In genomic region chr1:5648410-5649165, GRCh38 we compare ENCODE assay signal across 21 cellular contexts.
DNase-seq lines count a peak whose midpoint lies in the region; ATAC-seq and TF ChIP-seq lines count a peak whose summit lies in the region.
"Had no signal": no experiment of that assay in that cellular context is flagged by ENCODE, and none has a peak within 500 bp of the region (broad histone marks: within the 10 kb centered on the region; RNA-seq: fewer than 3 reads in every experiment).

No MANE protein-coding gene starts in this region.

- H3K27me3 Mint-ChIP-seq in activated CD8-positive, alpha-beta T cell treated with anti-CD3 and anti-CD28 coated beads, Interleukin-2, amount 10 ng/mL, durations not matched to agents 7 days and 5 days (ENCODE audit: low read depth) = peaks cover 5% of the 10 kb centered on the region

- no peaks in the 10 kb centered on the region for H3K36me3 Mint-ChIP-seq in activated CD8-positive, alpha-beta T cell treated with anti-CD3 and anti-CD28 coated beads, Interleukin-2, amount 10 ng/mL, durations not matched to agents 7 days and 5 days (ENCODE audit: low read depth)
- H3K36me3 Mint-ChIP-seq: CD8-positive, alpha-beta T cell had no signal

- H3K4me3 Mint-ChIP-seq in activated CD8-positive, alpha-beta T cell treated with anti-CD3 and anti-CD28 coated beads, Interleukin-2, amount 10 ng/mL, durations not matched to agents 7 days and 5 days = no peak overlapping the region
- H3K4me3 Mint-ChIP-seq: activated B cell treated with CpG ODN at 0.5 μM for 24 hours; activated naive CD8-positive, alpha-beta T cell treated with anti-CD3 and anti-CD28 coated beads, Interleukin-2, amount 50 U/mL, for 24 hours; activated T-helper 17 cell treated with anti-CD3 and anti-CD28 coated beads, Interleukin-2, amount 50 U/mL, for 72 hours; CD8-positive, alpha-beta T cell had no signal

- peaks cover 0 to 12% of the 10 kb centered on the region in 2 donors for H3K27me3 ChIP-seq in body of pancreas
- H3K27me3 ChIP-seq: brain microvascular endothelial cell had no signal

- WGBS in body of pancreas, 2 donors = 67 to 73% methylated on average over 9 to 10 of the region's 10 CpGs

- peaks cover 6% of the 10 kb centered on the region for H3K4me1 ChIP-seq in body of pancreas
- H3K4me1 ChIP-seq: pancreas, transverse colon had no signal

- no peak for TF ChIP-seq EP300 in Ishikawa (IDR thresholded peaks at IDR 0.05; ENCODE audit: borderline replicate concordance)

- intact Hi-C loops in body of pancreas (cut with DNase I) = no loop called here

- H3K27ac Mint-ChIP-seq in activated CD8-positive, alpha-beta T cell treated with anti-CD3 and anti-CD28 coated beads, Interleukin-2, amount 10 ng/mL, durations not matched to agents 7 days and 5 days = no peak overlapping the region
- H3K27ac Mint-ChIP-seq: activated B cell treated with CpG ODN at 0.5 μM for 24 hours; activated naive CD8-positive, alpha-beta T cell treated with anti-CD3 and anti-CD28 coated beads, Interleukin-2, amount 50 U/mL, for 24 hours; activated T-helper 17 cell treated with anti-CD3 and anti-CD28 coated beads, Interleukin-2, amount 50 U/mL, for 72 hours; CD8-positive, alpha-beta T cell had no signal

- no peaks in the 10 kb centered on the region for H3K4me1 Mint-ChIP-seq in activated CD8-positive, alpha-beta T cell treated with anti-CD3 and anti-CD28 coated beads, Interleukin-2, amount 10 ng/mL, durations not matched to agents 7 days and 5 days (ENCODE audit: low read depth)
- H3K4me1 Mint-ChIP-seq: activated B cell treated with CpG ODN at 0.5 μM for 24 hours had no signal

- POLR2A ChIA-PET in activated CD8-positive, alpha-beta T cell treated with anti-CD3 and anti-CD28 coated beads, Interleukin-2, amount 10 ng/mL, durations not matched to agents 7 days and 5 days (lab: Charles Lee) = no interaction called here

- H3K9me3 ChIP-seq in body of pancreas = no peaks in the 10 kb centered on the region
- H3K9me3 ChIP-seq: pancreas, transverse colon had no signal

- no peaks in the 10 kb centered on the region for H3K9me3 Mint-ChIP-seq in activated CD8-positive, alpha-beta T cell treated with anti-CD3 and anti-CD28 coated beads, Interleukin-2, amount 10 ng/mL, durations not matched to agents 7 days and 5 days (ENCODE audit: insufficient read depth)
- H3K9me3 Mint-ChIP-seq: activated naive CD8-positive, alpha-beta T cell treated with anti-CD3 and anti-CD28 coated beads, Interleukin-2, amount 50 U/mL, for 24 hours; CD8-positive, alpha-beta T cell had no signal

- no peak for TF ChIP-seq RAD21 in Ishikawa (IDR thresholded peaks at IDR 0.05; ENCODE audit: low read depth)

- no peak for TF ChIP-seq CTCF in body of pancreas (IDR thresholded peaks at IDR 0.05)

- CTCF ChIA-PET in activated CD8-positive, alpha-beta T cell treated with anti-CD3 and anti-CD28 coated beads, Interleukin-2, amount 10 ng/mL, durations not matched to agents 7 days and 5 days (lab: Charles Lee) = no interaction called here

- DNase-seq in COLO668 (lab: John Stamatoyannopoulos, UW; ENCODE audit: unreplicated experiment) (peak; percentile 38), RKO (ENCODE audit: low spot score) (peak; percentile 18), epithelial cell of prostate (ENCODE audit: low read depth, low spot score) (peak; percentile 36), HT-29 (ENCODE audit: low spot score) (no peak), body of pancreas (no peak), cerebellar nuclear complex (lab: John Stamatoyannopoulos, UW) (no peak)
- DNase-seq in activated CD8-positive, alpha-beta T cell treated with anti-CD3 and anti-CD28 coated beads, Interleukin-2, amount 10 ng/mL, durations not matched to agents 7 days and 5 days = no peak
- DNase-seq: activated B cell treated with CpG ODN at 0.5 μM for 24 hours; activated naive CD8-positive, alpha-beta T cell treated with anti-CD3 and anti-CD28 coated beads, Interleukin-2, amount 50 U/mL, for 24 hours; brain microvascular endothelial cell; DND-41; hippocampal formation; stimulated activated CD4-positive, alpha-beta T cell treated with anti-CD3 and anti-CD28 coated beads, Interleukin-1b, Interleukin-23, amount 100 ng/mL, for 48 hours; stimulated activated naive CD4-positive, alpha-beta T cell; T-helper 2 cell; transverse colon had no signal

- no peak overlapping the region for H3K4me3 ChIP-seq in body of pancreas
- H3K4me3 ChIP-seq: pancreas, transverse colon had no signal

- no peak for TF ChIP-seq POLR2A in body of pancreas (IDR thresholded peaks at IDR 0.05)

- H3K27ac ChIP-seq in epithelial cell of prostate (no peak overlapping the region), body of pancreas (no peak overlapping the region)
- H3K27ac ChIP-seq: brain microvascular endothelial cell, pancreas, transverse colon had no signal

- ATAC-seq in activated CD8-positive, alpha-beta T cell treated with anti-CD3 and anti-CD28 coated beads, Interleukin-2, amount 10 ng/mL, durations not matched to agents 7 days and 5 days = no peak
- ATAC-seq in body of pancreas = no peak
- ATAC-seq: activated naive CD8-positive, alpha-beta T cell treated with anti-CD3 and anti-CD28 coated beads, Interleukin-2, amount 50 U/mL, for 24 hours; activated T-helper 17 cell treated with anti-CD3 and anti-CD28 coated beads, Interleukin-2, amount 50 U/mL, for 72 hours; CD8-positive, alpha-beta T cell; pancreas; Right ventricle myocardium inferior had no signal

- H3K36me3 ChIP-seq in body of pancreas (replicated peaks in 1 of 2; ENCODE audit: insufficient read depth in 1 of 2, low read depth in 2 of 2) = no peaks in the 10 kb centered on the region
- H3K36me3 ChIP-seq: brain microvascular endothelial cell, pancreas, transverse colon had no signal

TF ChIP-seq in Ishikawa, 13 proteins besides CTCF, POLR2A, EP300 and RAD21:
- TF ChIP-seq USF1 (IDR thresholded peaks at IDR 0.05) = no peak
- TF ChIP-seq TAF1 (IDR thresholded peaks at IDR 0.05; ENCODE audit: low read depth) = no peak
- no peak for TF ChIP-seq ZBTB7A (IDR thresholded peaks at IDR 0.05; ENCODE audit: low read depth)
- peak; percentile 34; the same call in 1 of the 2 replicates for TF ChIP-seq TCF12 (IDR thresholded peaks at IDR 0.05; ENCODE audit: low read depth)
- TF ChIP-seq NFIC (IDR thresholded peaks at IDR 0.05) = peak; percentile 26
TF ChIP-seq in Ishikawa: peak in this region for 2.

Comparison
In these comparisons a context has a peak if more than half of its experiments do, and no peak if none do; other contexts are left out.
1. DNase-seq: peak in COLO668 (single experiment), RKO (single experiment) and epithelial cell of prostate (single experiment); none in HT-29 (single experiment), activated CD8-positive, alpha-beta T cell treated with anti-CD3 and anti-CD28 coated beads, Interleukin-2, amount 10 ng/mL, durations not matched to agents 7 days and 5 days (single experiment), body of pancreas (0 of 4) and cerebellar nuclear complex (0 of 2).